13 cellular contexts compared by ENCODE assay signal in genomic region chr6:161496941-161497340, GRCh38.
DNase-seq lines count a peak whose midpoint lies in the region; ATAC-seq and TF ChIP-seq lines count a peak whose summit lies in the region.
"Had no signal": no experiment of that assay in that cellular context is flagged by ENCODE, and none has a peak within 500 bp of the region (broad histone marks: within the 10 kb centered on the region; RNA-seq: fewer than 3 reads in every experiment).

No MANE protein-coding gene starts in this region.

- no peak overlapping the region for H3K9ac ChIP-seq in trophoblast cell (ENCODE audit: low read length)
- H3K9ac ChIP-seq: GM23248 had no signal

- peak overlapping the region; percentile 13 for H3K4ac ChIP-seq in trophoblast cell (ENCODE audit: low read depth, low read length)

- peak overlapping the region; percentile 8 for H2BK12ac ChIP-seq in trophoblast cell (ENCODE audit: low read length)

- no peaks in the 10 kb centered on the region; the same call in 1 of the 2 replicates for H3K9me2 ChIP-seq in GM23338 (ENCODE audit: insufficient read depth)

- H4K20me1 ChIP-seq in GM23338 (replicated peaks; ENCODE audit: insufficient read depth), result no peaks in the 10 kb centered on the region

- POLR2A ChIA-PET in WTC11 (lab: Charles Lee), result no interaction called here

- peak overlapping the region; percentile 59 for H4K91ac ChIP-seq in trophoblast cell (ENCODE audit: low read depth, low read length)

- peaks cover 15% of the 10 kb centered on the region for H3K79me1 ChIP-seq in trophoblast cell (ENCODE audit: low read length)

- H3K27ac ChIP-seq in GM23338 (ENCODE audit: low read depth) (no peak overlapping the region), trophoblast cell (ENCODE audit: low read depth, low read length) (peak overlapping the region; percentile 62)
- H3K27ac ChIP-seq: GM23248 had no signal

- WGBS in trophoblast cell (ENCODE audit: extremely low coverage, insufficient coverage, insufficient read length), result no CpG with 5 or more reads among the region's 8 CpGs

- H3K4me2 ChIP-seq in GM23338, result no peak overlapping the region
- H3K4me2 ChIP-seq in trophoblast cell (ENCODE audit: low read length), result no peak overlapping the region

- H2AK5ac ChIP-seq in trophoblast cell (ENCODE audit: low read length), result peak overlapping the region; percentile 45

- H3K9me3 Mint-ChIP-seq in GM23338 (no peaks in the 10 kb centered on the region; the same call in 2 of the 3 replicates), WTC11 (no peaks in the 10 kb centered on the region)

- H3K4me3 ChIP-seq in GM23338 (no peak overlapping the region), trophoblast cell (ENCODE audit: low read depth, low read length) (no peak overlapping the region)
- H3K4me3 ChIP-seq: GM23248 had no signal

- no peak overlapping the region for H3K4me3 Mint-ChIP-seq in GM23338
- no peak overlapping the region for H3K4me3 Mint-ChIP-seq in WTC11
- H3K4me3 Mint-ChIP-seq: CD4-positive, CD25-positive, alpha-beta regulatory T cell; CD8-positive, alpha-beta memory T cell had no signal

- peak overlapping the region; percentile 14 for H3K18ac ChIP-seq in trophoblast cell (ENCODE audit: low read length)

- CTCF ChIA-PET in WTC11 (lab: Charles Lee), result interaction anchor here (0.6 to 3.2 kb wide), 6 partner anchors 39 to 252 kb away, joined by 3 to 47 read pairs (median 6); no protein-coding TSS in a partner anchor

- H3K9me3 ChIP-seq in trophoblast cell (ENCODE audit: insufficient read depth, low read depth, low read length), result no peaks in the 10 kb centered on the region
- H3K9me3 ChIP-seq: BE2C had no signal

- H2AFZ ChIP-seq in GM23338 (no peak overlapping the region), trophoblast cell (ENCODE audit: insufficient read depth, low read length, poor library complexity) (no peak overlapping the region)
- H2AFZ ChIP-seq: GM23248 had no signal

- H3K14ac ChIP-seq in trophoblast cell (ENCODE audit: low read length), result peak overlapping the region; percentile 76

- peak overlapping the region; percentile 0 for H4K12ac ChIP-seq in trophoblast cell (ENCODE audit: low read depth, low read length)

- no peak overlapping the region for H3K27ac Mint-ChIP-seq in GM23338
- no peak overlapping the region for H3K27ac Mint-ChIP-seq in WTC11
- H3K27ac Mint-ChIP-seq: CD4-positive, CD25-positive, alpha-beta regulatory T cell; CD8-positive, alpha-beta memory T cell had no signal

- no peaks in the 10 kb centered on the region for H3K36me3 ChIP-seq in GM23338 (ENCODE audit: insufficient read depth)
- H3K36me3 ChIP-seq in trophoblast cell (ENCODE audit: control insufficient read depth in 1 of 2, insufficient read depth in 2 of 2, low read length in 2 of 2), result no peaks in the 10 kb centered on the region
- H3K36me3 ChIP-seq: BE2C had no signal

- H2BK120ac ChIP-seq in trophoblast cell (ENCODE audit: insufficient read depth, low read length, poor library complexity), result peak overlapping the region; percentile 40

- ATAC-seq in GM23338 (peak; percentile 49), WTC11 (no peak)

- H3K4me1 Mint-ChIP-seq in GM23338, result peaks cover 3% of the 10 kb centered on the region; the same call in 2 of the 3 replicates
- H3K4me1 Mint-ChIP-seq in WTC11, result peaks cover 3% of the 10 kb centered on the region
- H3K4me1 Mint-ChIP-seq: CD4-positive, CD25-positive, alpha-beta regulatory T cell; CD8-positive, alpha-beta memory T cell had no signal

- H3K36me3 Mint-ChIP-seq in GM23338 (ENCODE audit: low read depth) (no peaks in the 10 kb centered on the region), WTC11 (no peaks in the 10 kb centered on the region)
- H3K36me3 Mint-ChIP-seq: CD4-positive, CD25-positive, alpha-beta regulatory T cell had no signal

- DNase-seq in GM23338 (ENCODE audit: low spot score) (peak; percentile 31), WTC11 (ENCODE audit: low spot score) (peak; percentile 21), islet precursor cell (peak; percentile 62), trophoblast cell (no peak), D341Med (ENCODE audit: low spot score) (no peak), NCI-H2029 treated with DMSO at 0.1 percent for 48 hours (lab: John Stamatoyannopoulos, UW) (no peak)
- DNase-seq: BE2C; C1 segment of cervical spinal cord; CD4-positive, CD25-positive, alpha-beta regulatory T cell; CD8-positive, alpha-beta memory T cell; COR-L47; GM23248; H7 had no signal

- peaks cover 10% of the 10 kb centered on the region for H3K27me3 Mint-ChIP-seq in GM23338 (ENCODE audit: insufficient read depth, low read depth, poor library complexity)
- H3K27me3 Mint-ChIP-seq in WTC11 (ENCODE audit: low read depth), result peaks cover 35% of the 10 kb centered on the region
- H3K27me3 Mint-ChIP-seq: CD4-positive, CD25-positive, alpha-beta regulatory T cell had no signal

- H3K4me1 ChIP-seq in GM23338 (ENCODE audit: insufficient read depth) (no peaks in the 10 kb centered on the region), trophoblast cell (ENCODE audit: control insufficient read depth in 1 of 2, insufficient read depth in 2 of 2, low read length in 2 of 2) (peaks cover 0 to 10% of the 10 kb centered on the region in 2 experiments)
- H3K4me1 ChIP-seq: BE2C had no signal

- TF ChIP-seq CTCF in GM23338 (conservative IDR thresholded peaks at IDR 0.05; ENCODE audit: low read depth in 2 of 2) (peak; percentile 34 to 47; a peak in 3 of 4 replicates), WTC11 (IDR thresholded peaks at IDR 0.05) (no peak)

- peak overlapping the region; percentile 55 for H2BK5ac ChIP-seq in trophoblast cell (ENCODE audit: low read depth, low read length, poor library complexity)

- peak overlapping the region; percentile 5 for H4K8ac ChIP-seq in trophoblast cell (ENCODE audit: low read depth, low read length)

- H3F3A ChIP-seq in GM23338 (replicated peaks; ENCODE audit: low read depth), result no peaks in the 10 kb centered on the region

- H3K27me3 ChIP-seq in GM23338 (ENCODE audit: insufficient read depth) (no peaks in the 10 kb centered on the region), trophoblast cell (ENCODE audit: insufficient read depth, low read length) (no peaks in the 10 kb centered on the region)
- H3K27me3 ChIP-seq: BE2C had no signal

- no peaks in the 10 kb centered on the region for H3K79me2 ChIP-seq in GM23338 (replicated peaks; ENCODE audit: insufficient read depth)
- H3K79me2 ChIP-seq in trophoblast cell (ENCODE audit: control insufficient read depth, insufficient read depth, low read length, poor library complexity), result no peaks in the 10 kb centered on the region

- H3K23ac ChIP-seq in trophoblast cell (ENCODE audit: low read length), result no peak overlapping the region

TF ChIP-seq in WTC11, 78 proteins besides CTCF, POLR2A, EP300 and RAD21 (continues in another document):
- TF ChIP-seq SP1 (CRISPR knock-in tag; conservative IDR thresholded peaks at IDR 0.05) (no peak), OVOL2 (CRISPR knock-in tag; IDR thresholded peaks at IDR 0.05; ENCODE audit: borderline replicate concordance) (no peak), ZMAT4 (CRISPR knock-in tag; IDR thresholded peaks at IDR 0.05) (no peak), CREB1 (CRISPR knock-in tag; IDR thresholded peaks at IDR 0.05) (no peak), NR1H2 (CRISPR knock-in tag; IDR thresholded peaks at IDR 0.05) (no peak), USF1 (CRISPR knock-in tag; IDR thresholded peaks at IDR 0.05) (no peak), ATF2 (CRISPR knock-in tag; IDR thresholded peaks at IDR 0.05; ENCODE audit: borderline replicate concordance, low read depth) (no peak), ZNF138 (CRISPR knock-in tag; conservative IDR thresholded peaks at IDR 0.05) (no peak), ZBTB43 (CRISPR knock-in tag; IDR thresholded peaks at IDR 0.05) (no peak), RORB (CRISPR knock-in tag; IDR thresholded peaks at IDR 0.05) (no peak), GRHL2 (CRISPR knock-in tag; IDR thresholded peaks at IDR 0.05; ENCODE audit: insufficient replicate concordance, severe bottlenecking) (no peak), E2F5 (CRISPR knock-in tag; IDR thresholded peaks at IDR 0.05) (no peak)

Comparison
In these comparisons a context has a peak if more than half of its experiments do, and no peak if none do; other contexts are left out.
1. DNase-seq: peak in GM23338 (single experiment), WTC11 (single experiment) and islet precursor cell (single experiment); none in trophoblast cell (0 of 2), D341Med (single experiment) and NCI-H2029 treated with DMSO at 0.1 percent for 48 hours (single experiment).